14 cellular contexts compared by ENCODE assay signal in genomic region chr3:13266005-13266404, GRCh38.
A peak's percentile ranks its signal among the peaks of the same experiment; 100 is the strongest.
DNase-seq lines count a peak whose midpoint lies in the region; ATAC-seq, FAIRE-seq and TF ChIP-seq lines count a peak whose summit lies in the region.
"Had no signal": no experiment of that assay in that cellular context is flagged by ENCODE, and none has a peak within 500 bp of the region (broad histone marks: within the 10 kb centered on the region; RNA-seq: fewer than 3 reads in every experiment).

No MANE protein-coding gene starts in this region.

- peaks cover 27% of the 10 kb centered on the region for H3K36me3 Mint-ChIP-seq in endothelial cell (ENCODE audit: low read depth, unreplicated experiment)
- H3K36me3 Mint-ChIP-seq: CD14-positive monocyte had no signal

- TF ChIP-seq EP300 in HepG2 (IDR thresholded peaks at IDR 0.05; ENCODE audit: low read depth in 2 of 2, low read length in 2 of 2) (no peak), HepG2 (CRISPR knock-in tag; IDR thresholded peaks at IDR 0.05; ENCODE audit: borderline replicate concordance) (no peak)

- no peak for FAIRE-seq in HepG2 (lab: Jason Lieb, UNC)

- in situ Hi-C loops in HepG2 (cut with HindIII; ENCODE audit: extremely low pct_ligation_motif_present, low pct_unique_long_range_greater_than_20kb): no loop called here

- H3K36me3 ChIP-seq in HepG2 (replicated peaks in 1 of 2; ENCODE audit: control insufficient read depth in 1 of 2, insufficient read depth in 2 of 2, low read length in 2 of 2) (0 out of 5 replicates have a peak, but pooled peaks cover 0 to 6% of the 10 kb centered on the region in 2 experiments), right lobe of liver (no peaks in the 10 kb centered on the region), mucosa of descending colon (ENCODE audit: low read depth) (no peaks in the 10 kb centered on the region)

- no TSS peak for BruUV-seq in HepG2 (replicated peaks; lab: Mats Ljungman, UMichigan)

- H4K20me1 ChIP-seq in HepG2 (ENCODE audit: insufficient read depth, low read length): no peaks in the 10 kb centered on the region

- TF ChIP-seq RAD21 in HepG2 (CRISPR knock-in tag; IDR thresholded peaks at IDR 0.05): no peak

- TF ChIP-seq CTCF in HepG2 (CRISPR knock-in tag; IDR thresholded peaks at IDR 0.05): no peak
- TF ChIP-seq CTCF in right lobe of liver (IDR thresholded peaks at IDR 0.05): no peak
- no peak for TF ChIP-seq CTCF in endothelial cell (IDR thresholded peaks at IDR 0.05; ENCODE audit: unreplicated experiment)
- no peak for TF ChIP-seq CTCF in mucosa of descending colon (IDR thresholded peaks at IDR 0.05)

- POLR2A ChIA-PET in HepG2 (lab: Yijun Ruan, JAX): interaction anchor here (1.0 kb wide), 1 partner anchor 42 kb away, joined by 3 read pairs; no protein-coding TSS in a partner anchor

- no peaks in the 10 kb centered on the region for H3K9me3 Mint-ChIP-seq in endothelial cell (ENCODE audit: unreplicated experiment)

- H3K4me3 Mint-ChIP-seq in endothelial cell (ENCODE audit: unreplicated experiment): no peak overlapping the region
- H3K4me3 Mint-ChIP-seq: B cell, CD14-positive monocyte had no signal

- H3K27me3 ChIP-seq in HepG2 (ENCODE audit: control insufficient read depth in 1 of 2, insufficient read depth in 2 of 2, low read length in 2 of 2): no peaks in the 10 kb centered on the region
- H3K27me3 ChIP-seq in right lobe of liver: no peaks in the 10 kb centered on the region

- CTCF ChIA-PET in HepG2 (lab: Yijun Ruan, JAX; ENCODE audit: low intra/inter-chr PET ratio, low total read pairs): no interaction called here

- peaks cover 30% of the 10 kb centered on the region for H3K4me1 Mint-ChIP-seq in endothelial cell (ENCODE audit: unreplicated experiment)

- no peak overlapping the region for H2AFZ ChIP-seq in HepG2 (ENCODE audit: low read length)
- H2AFZ ChIP-seq: GM23248 had no signal

- no peak overlapping the region for H3K4me3 ChIP-seq in HepG2 (replicated peaks in 1 of 3; ENCODE audit: insufficient read depth in 1 of 3, low read depth in 2 of 3, low read length in 3 of 3)
- H3K4me3 ChIP-seq in right lobe of liver: no peak overlapping the region
- H3K4me3 ChIP-seq in mucosa of descending colon: no peak overlapping the region
- H3K4me3 ChIP-seq: GM23248 had no signal

- peaks cover 18% of the 10 kb centered on the region for H3K27me3 Mint-ChIP-seq in endothelial cell (ENCODE audit: unreplicated experiment)

- no peak overlapping the region for H3K4me2 ChIP-seq in HepG2 (ENCODE audit: low read depth, low read length)

- peak overlapping the region; percentile 14 for H3K27ac Mint-ChIP-seq in endothelial cell (ENCODE audit: unreplicated experiment)
- H3K27ac Mint-ChIP-seq: B cell, CD14-positive monocyte had no signal

- H3K9me3 ChIP-seq in HepG2 (ENCODE audit: low read length): peaks cover 4% of the 10 kb centered on the region; the same call in 1 of the 2 replicates
- H3K9me3 ChIP-seq in right lobe of liver: no peaks in the 10 kb centered on the region
- no peaks in the 10 kb centered on the region for H3K9me3 ChIP-seq in mucosa of descending colon

- H3K4me1 ChIP-seq in HepG2 (ENCODE audit: insufficient read depth, low read length): peaks cover 64% of the 10 kb centered on the region
- peaks cover 0 to 39% (median 15%) of the 10 kb centered on the region in 4 donors for H3K4me1 ChIP-seq in right lobe of liver
- no peaks in the 10 kb centered on the region for H3K4me1 ChIP-seq in mucosa of descending colon (ENCODE audit: low read depth)

- 89% methylated on average over 8 of the region's 8 CpGs for WGBS in HepG2 (ENCODE audit: low lambda C conversion rate)
- 87% methylated on average over 8 of the region's 8 CpGs for WGBS in right lobe of liver (ENCODE audit: insufficient coverage, low coverage, low lambda C conversion rate, missing lambda C conversion rate)

- peak overlapping the region; percentile 48 for H3K27ac ChIP-seq in HepG2 (ENCODE audit: extremely low read length, insufficient read depth, low read length)
- H3K27ac ChIP-seq in right lobe of liver: no peak overlapping the region
- H3K27ac ChIP-seq: GM23248 had no signal

- no peak overlapping the region for H3K9ac ChIP-seq in HepG2 (ENCODE audit: insufficient read depth, low read depth, low read length)
- H3K9ac ChIP-seq: GM23248 had no signal

- DNase-seq in HepG2 (ENCODE audit: low spot score) (no peak), right lobe of liver (no peak), endothelial cell (ENCODE audit: low spot score) (no peak), posterior vena cava (ENCODE audit: low spot score) (peak; percentile 13), NK-92 (lab: John Stamatoyannopoulos, UW; ENCODE audit: unreplicated experiment) (no peak), mucosa of descending colon (no peak)
- DNase-seq: ACHN, DMS53, GF-D8, GM23248, H7 had no signal

- TF ChIP-seq POLR2A in HepG2 (IDR thresholded peaks at IDR 0.05; ENCODE audit: insufficient read depth in 1 of 2, low read depth in 2 of 2, low read length in 2 of 2) (no peak), right lobe of liver (IDR thresholded peaks at IDR 0.05) (no peak)

- ATAC-seq in HepG2 (no peak), right lobe of liver (no peak), GM21381 (IDR thresholded peaks at IDR 0.05; ENCODE audit: unreplicated experiment) (no peak), mucosa of descending colon (no peak)

- H3K79me2 ChIP-seq in HepG2 (ENCODE audit: insufficient read depth, low read length): peaks cover 52% of the 10 kb centered on the region

- intact Hi-C loops in HepG2 (cut with micrococcal nuclease; ENCODE audit: unreplicated experiment) (no loop called here), right lobe of liver (cut with DNase I) (no loop called here), posterior vena cava (cut with DNase I) (no loop called here), mucosa of descending colon (cut with DNase I, micrococcal nuclease) (no loop called here)

TF ChIP-seq in HepG2, 621 proteins besides CTCF, POLR2A, EP300 and RAD21:
- TF ChIP-seq ZNF205 (CRISPR knock-in tag; IDR thresholded peaks at IDR 0.05): no peak
- TF ChIP-seq PRMT3 (CRISPR knock-in tag; IDR thresholded peaks at IDR 0.05; ENCODE audit: borderline replicate concordance, low read depth): no peak
- TF ChIP-seq ISL2 (CRISPR knock-in tag; IDR thresholded peaks at IDR 0.05): no peak
- TF ChIP-seq RAD51 (IDR thresholded peaks at IDR 0.05; ENCODE audit: borderline replicate concordance): no peak
